Comparison of ENCODE assay signal across 16 cellular contexts in the genomic region with DNA sequence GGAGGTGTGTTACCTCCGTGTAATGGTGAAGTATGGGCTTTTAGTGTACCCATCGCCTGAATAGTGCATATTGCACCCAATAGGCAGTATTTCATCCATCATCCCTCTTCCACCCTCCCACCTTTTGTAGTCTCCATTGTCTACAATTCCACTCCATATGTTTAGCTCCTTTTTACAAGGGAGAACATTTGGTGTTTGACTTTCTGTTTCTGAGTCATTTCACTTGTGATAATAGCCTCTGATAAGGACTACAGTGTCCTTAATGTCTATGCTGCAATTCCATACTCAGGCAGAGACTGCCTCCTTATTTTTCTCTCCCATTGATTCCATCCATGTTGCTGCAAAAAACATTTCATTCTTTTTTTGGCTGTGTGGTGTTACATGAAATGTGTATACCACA.
"Had no signal": no experiment of that assay in that cellular context is flagged by ENCODE, and none has a peak within 500 bp of the region (broad histone marks: within the 10 kb centered on the region; RNA-seq: fewer than 3 reads in every experiment).

No MANE protein-coding gene starts in this region.

- H3K36me3 ChIP-seq: heart right ventricle, neutrophil, right lobe of liver, tibial artery, upper lobe of left lung, uterus had no signal

- H3K27me3 ChIP-seq: right lobe of liver, tibial artery, upper lobe of left lung, uterus had no signal

- H3K27ac ChIP-seq: heart right ventricle, neutrophil, psoas muscle, right lobe of liver, tibial artery, upper lobe of left lung, uterus had no signal

- DNase-seq: effector memory CD4-positive, alpha-beta T cell; heart right ventricle; hypothalamus; kidney glomerular epithelial cell; mesendoderm; naive thymus-derived CD8-positive, alpha-beta T cell; psoas muscle; retina; right lobe of liver; stimulated activated CD4-positive, alpha-beta T cell treated with anti-CD3 and anti-CD28 coated beads, Interleukin-4, amount 100 ng/mL, for 1 hour; tibial artery; upper lobe of left lung; uterus had no signal

- H3K4me3 ChIP-seq: heart right ventricle, psoas muscle, right lobe of liver, tibial artery, upper lobe of left lung, uterus had no signal

- H3K9me3 ChIP-seq: neutrophil, right lobe of liver, tibial artery, upper lobe of left lung, uterus had no signal

- ATAC-seq: esophagus mucosa; heart right ventricle; naive thymus-derived CD8-positive, alpha-beta T cell; psoas muscle; right lobe of liver; stimulated activated memory B cell treated with anti-CD40 and anti-IgM and Interleukin-4, amounts not matched to agents 10 μg/mL and 1 μg/mL and 100 μg/mL, for 72 hours had no signal

- H3K4me1 ChIP-seq: heart right ventricle, psoas muscle, right lobe of liver, tibial artery, upper lobe of left lung, uterus had no signal
